In the genomic region with DNA sequence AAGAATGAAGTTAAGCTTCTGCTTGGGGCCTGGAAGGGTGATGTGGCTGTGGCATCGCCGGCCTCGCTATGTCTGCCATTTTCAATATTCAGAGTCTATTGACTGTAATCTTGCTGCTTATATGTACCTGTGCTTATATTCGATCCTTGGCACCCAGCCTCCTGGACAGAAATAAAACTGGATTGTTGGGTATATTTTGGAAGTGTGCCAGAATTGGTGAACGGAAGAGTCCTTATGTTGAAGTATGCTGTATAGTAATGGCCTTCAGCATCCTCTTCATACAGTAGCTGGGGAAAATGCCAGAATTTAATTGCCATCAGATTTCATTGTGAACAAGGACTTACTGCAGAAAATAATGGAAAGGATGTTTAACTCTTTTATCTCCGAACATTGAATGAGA, we compare ENCODE assay signal across 19 cellular contexts. TPM values are rescaled to one million over a fixed set of nuclear protein-coding genes. Genes with fewer than 3 reads are reported as not detected.
"Had no signal": no experiment of that assay in that cellular context is flagged by ENCODE, and none has a peak within 500 bp of the region (broad histone marks: within the 10 kb centered on the region; RNA-seq: fewer than 3 reads in every experiment).

No MANE protein-coding gene starts in this region.

RNA-seq across cellular contexts. Expression of a gene that starts 13.9 kb away (rescaled TPM):
- total RNA-seq: naive thymus-derived CD8-positive, alpha-beta T cell; neural crest cell; osteocyte had no signal
- polyA plus RNA-seq: naive thymus-derived CD8-positive, alpha-beta T cell had no signal

RNA-seq across cellular contexts. Expression of a gene that starts 42.7 kb away (rescaled TPM):
- total RNA-seq: kidney; left colon; left lung; liver; lower lobe of right lung; mammary epithelial cell; mucosa of gallbladder; naive thymus-derived CD8-positive, alpha-beta T cell; neural crest cell; osteocyte; posterior vena cava; psoas muscle; sigmoid colon; spleen; subcutaneous adipose tissue; thoracic aorta; upper lobe of right lung had no signal
- polyA plus RNA-seq: liver; naive thymus-derived CD8-positive, alpha-beta T cell; sigmoid colon; small intestine; spleen had no signal

RNA-seq across cellular contexts. Expression of a gene that starts 42.7 kb away (rescaled TPM):
- total RNA-seq: left colon; mammary epithelial cell; naive thymus-derived CD8-positive, alpha-beta T cell; neural crest cell; osteocyte; posterior vena cava; spleen; subcutaneous adipose tissue; thoracic aorta; upper lobe of right lung had no signal
- polyA plus RNA-seq: naive thymus-derived CD8-positive, alpha-beta T cell; small intestine had no signal

RNA-seq across cellular contexts. Expression of a gene that starts 56.5 kb away (rescaled TPM):
- total RNA-seq: kidney; left colon; left lung; liver; lower lobe of right lung; mammary epithelial cell; mucosa of gallbladder; naive thymus-derived CD8-positive, alpha-beta T cell; neural crest cell; osteocyte; posterior vena cava; psoas muscle; sigmoid colon; spleen; subcutaneous adipose tissue; suprapubic skin; thoracic aorta; upper lobe of right lung had no signal
- polyA plus RNA-seq: liver; mammary epithelial cell; naive thymus-derived CD8-positive, alpha-beta T cell; psoas muscle; sigmoid colon; small intestine; spleen had no signal
